Comparison of ENCODE assay signal across 15 cellular contexts in the genomic region with DNA sequence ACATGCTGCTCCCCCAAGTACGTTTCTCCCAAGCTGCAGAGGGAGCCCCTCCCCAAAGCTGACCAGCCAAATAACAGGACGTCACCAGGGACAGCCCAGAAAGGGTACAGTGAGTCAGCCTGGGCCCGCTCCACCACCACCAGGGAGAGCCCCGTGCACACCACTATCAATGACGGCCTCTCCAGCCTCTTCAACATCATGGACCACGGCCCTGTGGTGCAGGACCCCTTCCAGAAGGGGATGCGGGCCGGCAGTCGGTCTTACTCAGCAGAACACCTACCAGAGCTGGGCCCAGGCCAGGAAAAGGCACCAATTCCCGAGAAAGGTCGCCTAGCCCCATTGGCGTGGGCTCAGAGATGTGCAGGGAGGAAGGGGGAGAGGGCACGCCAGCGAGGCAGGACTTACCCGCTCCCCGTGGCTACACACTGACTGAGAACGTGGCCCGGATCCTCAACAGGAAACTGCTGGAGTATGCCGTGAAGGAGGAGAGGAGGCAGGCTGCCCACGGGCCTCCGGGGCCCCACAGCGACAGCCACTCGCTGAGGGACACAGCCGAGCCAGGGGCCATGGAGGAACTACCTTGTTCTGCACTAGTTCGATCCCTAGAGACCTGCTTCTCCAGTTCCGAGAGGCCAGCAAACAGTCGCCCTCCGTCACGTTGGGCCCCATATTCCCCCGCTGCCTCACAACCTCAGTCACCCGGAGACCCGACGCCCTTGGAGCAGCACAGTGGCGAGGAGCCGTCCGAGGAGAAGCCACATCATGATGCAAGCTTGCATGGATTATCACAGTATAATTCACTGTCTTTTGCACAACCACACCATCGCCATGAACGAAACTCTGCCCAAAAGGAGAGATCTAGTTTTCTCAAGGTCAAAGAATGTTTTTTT.
"Had no signal": no experiment of that assay in that cellular context is flagged by ENCODE, and none has a peak within 500 bp of the region (broad histone marks: within the 10 kb centered on the region; RNA-seq: fewer than 3 reads in every experiment).

No MANE protein-coding gene starts in this region.

- ATAC-seq: activated CD4-positive, CD25-positive, alpha-beta regulatory T cell treated with anti-CD3 and anti-CD28 coated beads, Interleukin-2, amount 50 U/mL, for 24 hours; effector memory CD8-positive, alpha-beta T cell; left colon; naive thymus-derived CD4-positive, alpha-beta T cell; psoas muscle; T-helper 17 cell had no signal

- DNase-seq: activated effector memory CD4-positive, alpha-beta T cell treated with Interleukin-2 at 50 U/mL for 16 hours; activated naive CD8-positive, alpha-beta T cell treated with anti-CD3 and anti-CD28 coated beads for 36 hours; central memory CD4-positive, alpha-beta T cell; effector memory CD8-positive, alpha-beta T cell; hypothalamus; left colon; naive thymus-derived CD4-positive, alpha-beta T cell; nucleus accumbens; SHP77; stimulated activated CD4-positive, alpha-beta T cell treated with anti-CD3 and anti-CD28 coated beads, Interleukin-4, amount 100 ng/mL, for 24 hours; T-helper 17 cell; thyroid gland had no signal

- H3K4me1 ChIP-seq: ascending aorta, psoas muscle, thyroid gland had no signal

- H3K4me3 ChIP-seq: ascending aorta, psoas muscle, thyroid gland had no signal

- H3K27ac ChIP-seq: ascending aorta, psoas muscle, thyroid gland had no signal

- H3K9me3 ChIP-seq: ascending aorta, psoas muscle, thyroid gland had no signal

- H3K36me3 ChIP-seq: ascending aorta, thyroid gland had no signal

- H3K27me3 ChIP-seq: ascending aorta, thyroid gland had no signal
